22 cellular contexts compared by ENCODE assay signal in the genomic region with DNA sequence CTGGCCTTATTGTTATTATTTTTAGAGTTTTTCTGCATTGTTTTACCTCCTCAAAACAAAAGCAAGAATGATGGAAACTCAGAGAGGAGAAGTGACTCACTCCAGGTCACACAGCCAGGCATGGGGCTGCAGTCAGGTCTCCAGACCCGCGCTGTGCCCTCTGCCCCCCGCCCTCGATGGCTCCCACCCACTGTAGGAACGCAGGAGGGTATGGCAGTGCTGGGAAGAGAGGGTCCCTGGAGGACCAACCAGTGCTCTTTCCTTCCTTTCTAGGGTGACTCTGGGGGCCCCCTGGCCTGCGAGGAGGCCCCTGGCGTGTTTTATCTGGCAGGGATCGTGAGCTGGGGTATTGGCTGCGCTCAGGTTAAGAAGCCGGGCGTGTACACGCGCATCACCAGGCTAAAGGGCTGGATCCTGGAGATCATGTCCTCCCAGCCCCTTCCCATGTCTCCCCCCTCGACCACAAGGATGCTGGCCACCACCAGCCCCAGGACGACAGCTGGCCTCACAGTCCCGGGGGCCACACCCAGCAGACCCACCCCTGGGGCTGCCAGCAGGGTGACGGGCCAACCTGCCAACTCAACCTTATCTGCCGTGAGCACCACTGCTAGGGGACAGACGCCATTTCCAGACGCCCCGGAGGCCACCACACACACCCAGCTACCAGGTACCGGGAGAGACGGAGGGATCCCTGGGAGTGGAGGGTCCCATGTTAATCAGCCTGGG.
"Had no signal": no experiment of that assay in that cellular context is flagged by ENCODE, and none has a peak within 500 bp of the region (broad histone marks: within the 10 kb centered on the region; RNA-seq: fewer than 3 reads in every experiment).

No MANE protein-coding gene starts in this region.

- H3K27me3 ChIP-seq: body of pancreas, cardiac muscle cell, foreskin keratinocyte, upper lobe of left lung had no signal

- DNase-seq: activated CD4-positive, alpha-beta memory T cell treated with anti-CD3 and anti-CD28 coated beads, Interleukin-2, amount 10 ng/mL, durations not matched to agents 7 days and 5 days; activated CD4-positive, alpha-beta T cell treated with anti-CD3 and anti-CD28 coated beads, Interleukin-2, amount 10 ng/mL, durations not matched to agents 24 days and 14 days; activated effector memory CD4-positive, alpha-beta T cell treated with Interleukin-2 at 50 U/mL for 16 hours; activated naive CD4-positive, alpha-beta T cell treated with anti-CD3 and anti-CD28 coated beads for 36 hours; activated T-cell treated with anti-CD3 and anti-CD28 coated beads, Interleukin-2, amount 50 U/mL, for 72 hours; foreskin keratinocyte; kidney; lower lobe of right lung; natural killer cell; small intestine; stimulated activated CD4-positive, alpha-beta T cell treated with anti-CD3 and anti-CD28 coated beads, Interleukin-2, amount 100 ng/mL, for 48 hours; stimulated activated CD8-positive, alpha-beta memory T cell treated with anti-CD3 and anti-CD28 coated beads, Interleukin-4, amount 100 ng/mL, for 48 hours; stimulated activated naive CD4-positive, alpha-beta T cell; T-cell; upper lobe of left lung had no signal

- H3K27me3 Mint-ChIP-seq: activated CD4-positive, alpha-beta memory T cell treated with anti-CD3 and anti-CD28 coated beads, Interleukin-2, amount 10 ng/mL, durations not matched to agents 7 days and 5 days; activated CD4-positive, alpha-beta T cell treated with anti-CD3 and anti-CD28 coated beads, Interleukin-2, amount 10 ng/mL, durations not matched to agents 24 days and 14 days; T-cell had no signal

- H3K27ac ChIP-seq: cardiac muscle cell, foreskin keratinocyte, lower lobe of right lung, upper lobe of left lung, VCaP had no signal

- H3K36me3 ChIP-seq: cardiac muscle cell had no signal

- ATAC-seq: activated CD4-positive, CD25-positive, alpha-beta regulatory T cell treated with anti-CD3 and anti-CD28 coated beads, Interleukin-2, amount 50 U/mL, for 24 hours; activated T-cell treated with anti-CD3 and anti-CD28 coated beads, Interleukin-2, amount 50 U/mL, for 72 hours; body of pancreas; foreskin keratinocyte; left lobe of liver; lower lobe of right lung; natural killer cell; sciatic nerve; T-cell had no signal

- H3K36me3 Mint-ChIP-seq: natural killer cell, T-cell had no signal

- H3K4me3 Mint-ChIP-seq: activated CD4-positive, alpha-beta memory T cell treated with anti-CD3 and anti-CD28 coated beads, Interleukin-2, amount 10 ng/mL, durations not matched to agents 7 days and 5 days; activated CD4-positive, alpha-beta T cell treated with anti-CD3 and anti-CD28 coated beads, Interleukin-2, amount 10 ng/mL, durations not matched to agents 24 days and 14 days; activated naive CD4-positive, alpha-beta T cell treated with anti-CD3 and anti-CD28 coated beads for 36 hours; activated T-cell treated with anti-CD3 and anti-CD28 coated beads, Interleukin-2, amount 50 U/mL, for 72 hours; natural killer cell; T-cell; T-helper 2 cell treated with Interferon-gamma antibody and Interleukin-4, amounts not matched to agents 5 μg/mL and 100 μg/mL, for 36 hours had no signal

- H3K9me3 Mint-ChIP-seq: activated CD4-positive, alpha-beta memory T cell treated with anti-CD3 and anti-CD28 coated beads, Interleukin-2, amount 10 ng/mL, durations not matched to agents 7 days and 5 days; activated CD4-positive, alpha-beta T cell treated with anti-CD3 and anti-CD28 coated beads, Interleukin-2, amount 10 ng/mL, durations not matched to agents 24 days and 14 days; activated naive CD4-positive, alpha-beta T cell treated with anti-CD3 and anti-CD28 coated beads for 36 hours; activated T-cell treated with anti-CD3 and anti-CD28 coated beads, Interleukin-2, amount 50 U/mL, for 72 hours; natural killer cell; T-cell; T-helper 2 cell treated with Interferon-gamma antibody and Interleukin-4, amounts not matched to agents 5 μg/mL and 100 μg/mL, for 36 hours had no signal

- H3K27ac Mint-ChIP-seq: activated CD4-positive, alpha-beta memory T cell treated with anti-CD3 and anti-CD28 coated beads, Interleukin-2, amount 10 ng/mL, durations not matched to agents 7 days and 5 days; activated CD4-positive, alpha-beta T cell treated with anti-CD3 and anti-CD28 coated beads, Interleukin-2, amount 10 ng/mL, durations not matched to agents 24 days and 14 days; activated naive CD4-positive, alpha-beta T cell treated with anti-CD3 and anti-CD28 coated beads for 36 hours; activated T-cell treated with anti-CD3 and anti-CD28 coated beads, Interleukin-2, amount 50 U/mL, for 72 hours; natural killer cell; T-cell; T-helper 2 cell treated with Interferon-gamma antibody and Interleukin-4, amounts not matched to agents 5 μg/mL and 100 μg/mL, for 36 hours had no signal

- H3K4me1 ChIP-seq: foreskin keratinocyte had no signal

- H3K9me3 ChIP-seq: body of pancreas, lower lobe of right lung, upper lobe of left lung had no signal

- H3K4me3 ChIP-seq: body of pancreas, cardiac muscle cell, lower lobe of right lung, upper lobe of left lung had no signal
